13 cellular contexts compared by ENCODE assay signal in genomic region chr7:74429153-74429747, GRCh38. TPM values are rescaled to one million over a fixed set of nuclear protein-coding genes. Genes with fewer than 3 reads are reported as not detected.
A peak's percentile ranks its signal among the peaks of the same experiment; 100 is the strongest.
DNase-seq lines count a peak whose midpoint lies in the region; ATAC-seq and TF ChIP-seq lines count a peak whose summit lies in the region.
"Had no signal": no experiment of that assay in that cellular context is flagged by ENCODE, and none has a peak within 500 bp of the region (broad histone marks: within the 10 kb centered on the region; RNA-seq: fewer than 3 reads in every experiment).

No MANE protein-coding gene starts in this region.

- intact Hi-C loops in transverse colon (cut with DNase I; ENCODE audit: low total_unique reads) (no loop called here), CD14-positive monocyte (cut with micrococcal nuclease) (no loop called here)
- intact Hi-C loops in CD8-positive, alpha-beta T cell (cut with DNase I, micrococcal nuclease), result no loop called here

- H3K18ac ChIP-seq in H9 (ENCODE audit: insufficient read length, low read depth, low read length), result peak overlapping the region; percentile 7

- H3K9me3 Mint-ChIP-seq in H9 (no peaks in the 10 kb centered on the region; a peak in 1 of 5 replicates), WTC11 (no peaks in the 10 kb centered on the region), CD14-positive monocyte (no peaks in the 10 kb centered on the region)
- no peaks in the 10 kb centered on the region for H3K9me3 Mint-ChIP-seq in CD8-positive, alpha-beta T cell

- H3K9me3 ChIP-seq in H9 (ENCODE audit: control insufficient read depth, low read depth, low read length) (no peaks in the 10 kb centered on the region), transverse colon (no peaks in the 10 kb centered on the region)
- no peaks in the 10 kb centered on the region for H3K9me3 ChIP-seq in CD8-positive, alpha-beta T cell (ENCODE audit: low read length)
- H3K9me3 ChIP-seq: neutrophil, tibial artery had no signal

- H3K36me3 ChIP-seq in transverse colon, result no peaks in the 10 kb centered on the region
- no peaks in the 10 kb centered on the region for H3K36me3 ChIP-seq in CD8-positive, alpha-beta T cell (ENCODE audit: insufficient read depth, low read length)
- H3K36me3 ChIP-seq: neutrophil, tibial artery had no signal

- no peak overlapping the region for H3K14ac ChIP-seq in H9 (ENCODE audit: insufficient read depth, low read length)

- CTCF ChIA-PET in WTC11 (lab: Charles Lee), result interaction anchor here (0.8 to 4.7 kb wide), 6 partner anchors 10 to 29 kb away, joined by 3 to 20 read pairs (median 6); no protein-coding TSS in a partner anchor
- CTCF ChIA-PET in CD8-positive, alpha-beta T cell (lab: Charles Lee), result interaction anchor here (0.6 kb wide), 1 partner anchor 28 kb away, joined by 3 read pairs; no protein-coding TSS in a partner anchor

- in situ Hi-C loops in ACHN (cut with HindIII; ENCODE audit: low pct_ligation_motif_present, low pct_unique_long_range_greater_than_20kb, low sequenced_read_pairs) (no loop called here), transverse colon (cut with MboI; ENCODE audit: low pct_ligation_motif_present in 1 of 4, low pct_unique_long_range_greater_than_20kb in 1 of 4, low sequenced_read_pairs in 3 of 4) (loop anchor here in 2 of 4 donors (10.0 to 25.0 kb wide), 3 partner anchors 126 to 258 kb away; no protein-coding TSS in a partner anchor)

- H3K23ac ChIP-seq in H9 (ENCODE audit: insufficient read length, low read depth, low read length), result no peak overlapping the region

- no peak overlapping the region for H3K56ac ChIP-seq in H9 (ENCODE audit: insufficient read length, low read depth, low read length)

- no peak overlapping the region for H3K4ac ChIP-seq in H9 (ENCODE audit: low read depth, low read length)

- TF ChIP-seq POLR2A in transverse colon (IDR thresholded peaks at IDR 0.05), result no peak

- no peak overlapping the region for H2AFZ ChIP-seq in H9 (ENCODE audit: low read length)

- H3K4me3 ChIP-seq in transverse colon, result no peak overlapping the region
- no peak overlapping the region for H3K4me3 ChIP-seq in CD8-positive, alpha-beta T cell (ENCODE audit: low read depth, low read length)
- H3K4me3 ChIP-seq: tibial artery had no signal

- H3K36me3 Mint-ChIP-seq in H9 (ENCODE audit: insufficient read depth in 1 of 3, low read depth in 3 of 3) (no peaks in the 10 kb centered on the region), WTC11 (no peaks in the 10 kb centered on the region), CD14-positive monocyte (no peaks in the 10 kb centered on the region)
- no peaks in the 10 kb centered on the region for H3K36me3 Mint-ChIP-seq in CD8-positive, alpha-beta T cell

- no peak overlapping the region for H4K91ac ChIP-seq in H9 (ENCODE audit: insufficient read length, low read depth, low read length)

- H4K8ac ChIP-seq in H9 (replicated peaks; ENCODE audit: insufficient read length, low read depth, low read length), result no peak overlapping the region

- no peak overlapping the region for H2BK120ac ChIP-seq in H9 (ENCODE audit: low read depth, low read length, poor library complexity, severe bottlenecking)

- H3T11ph ChIP-seq in H9 (ENCODE audit: low read length), result no peak overlapping the region

- H3K27me3 ChIP-seq in H9 (ENCODE audit: insufficient read depth, low read length), result no peaks in the 10 kb centered on the region
- no peaks in the 10 kb centered on the region for H3K27me3 ChIP-seq in transverse colon
- no peaks in the 10 kb centered on the region for H3K27me3 ChIP-seq in CD8-positive, alpha-beta T cell (ENCODE audit: insufficient read depth, low read length)
- H3K27me3 ChIP-seq: neutrophil, tibial artery had no signal

- H3K4me2 ChIP-seq in H9 (ENCODE audit: insufficient read depth, insufficient read length, low read length), result peak overlapping the region; percentile 29

- no peak overlapping the region for H2BK20ac ChIP-seq in H9 (ENCODE audit: low read depth, low read length, poor library complexity, severe bottlenecking)

- WGBS in H9 (ENCODE audit: extremely low coverage, insufficient read length, low lambda C conversion rate), result no CpG with 5 or more reads among the region's 17 CpGs
- 68 to 78% methylated on average over 8 to 17 of the region's 17 CpGs for WGBS in transverse colon (ENCODE audit: low coverage in 1 of 2), 2 donors

- DNase-seq in ACHN (peak; percentile 90), H9 (peak; percentile 84), WTC11 (ENCODE audit: low spot score) (peak; percentile 54), iPS-NIHi7 (ENCODE audit: extremely low spot score) (peak; percentile 63), transverse colon (no peak), CD14-positive monocyte (ENCODE audit: low spot score) (no peak)
- DNase-seq in CD8-positive, alpha-beta T cell, result no peak
- DNase-seq: NCI-H1930, T-helper 17 cell, tibial artery had no signal

- H3K4me1 ChIP-seq in H9 (ENCODE audit: insufficient read depth, low read length) (peaks cover 4% of the 10 kb centered on the region; the same call in 1 of the 2 replicates), transverse colon (no peaks in the 10 kb centered on the region)
- H3K4me1 ChIP-seq in CD8-positive, alpha-beta T cell (ENCODE audit: insufficient read depth, low read length), result no peaks in the 10 kb centered on the region

- H4K5ac ChIP-seq in H9 (ENCODE audit: insufficient read length, low read depth, low read length), result no peak overlapping the region

- TF ChIP-seq EP300 in transverse colon (IDR thresholded peaks at IDR 0.05; ENCODE audit: low read depth), result no peak

- H3K23me2 ChIP-seq in H9 (ENCODE audit: insufficient read length, low read depth, low read length, poor library complexity, severe bottlenecking), result peaks cover 4% of the 10 kb centered on the region

- no peaks in the 10 kb centered on the region for H3K79me1 ChIP-seq in H9 (ENCODE audit: insufficient read depth, low read depth, low read length, poor library complexity, severe bottlenecking)

- H2AK5ac ChIP-seq in H9 (ENCODE audit: insufficient read length, low read length), result no peak overlapping the region

- ATAC-seq in WTC11, result peak; percentile 85
- no peak for ATAC-seq in CD8-positive, alpha-beta T cell
- ATAC-seq in HG02981 (IDR thresholded peaks at IDR 0.05; ENCODE audit: unreplicated experiment), result no peak
- ATAC-seq: T-helper 17 cell had no signal

- H4K20me1 ChIP-seq in H9 (ENCODE audit: control insufficient read depth, insufficient read depth, insufficient read length), result no peaks in the 10 kb centered on the region

- no peak overlapping the region for H2BK15ac ChIP-seq in H9 (ENCODE audit: low read depth, low read length)

- H3K79me2 ChIP-seq in H9 (ENCODE audit: insufficient read depth, low read length), result no peaks in the 10 kb centered on the region

- H3K27ac Mint-ChIP-seq in H9 (peak overlapping the region in 2 of 3 experiments; percentile 62 to 63; a peak in 4 of 7 replicates), WTC11 (no peak overlapping the region; the same call in 1 of the 2 replicates), CD14-positive monocyte (no peak overlapping the region)
- H3K27ac Mint-ChIP-seq in CD8-positive, alpha-beta T cell, result no peak overlapping the region
- H3K27ac Mint-ChIP-seq: T-helper 17 cell had no signal

- H3K4me3 Mint-ChIP-seq in H9 (peak overlapping the region in 1 of 2 experiments; percentile 48; a peak in 2 of 5 replicates), WTC11 (peak overlapping the region; percentile 36), CD14-positive monocyte (no peak overlapping the region)
- no peak overlapping the region for H3K4me3 Mint-ChIP-seq in CD8-positive, alpha-beta T cell
- H3K4me3 Mint-ChIP-seq: T-helper 17 cell had no signal

- no peaks in the 10 kb centered on the region for H3K27me3 Mint-ChIP-seq in H9 (ENCODE audit: low read depth)
- H3K27me3 Mint-ChIP-seq in WTC11 (ENCODE audit: low read depth), result no peaks in the 10 kb centered on the region
- H3K27me3 Mint-ChIP-seq in CD8-positive, alpha-beta T cell (ENCODE audit: low read depth), result no peaks in the 10 kb centered on the region
- H3K27me3 Mint-ChIP-seq in CD14-positive monocyte (ENCODE audit: low read depth in 3 of 3), result peaks cover 2 to 9% (median 3%) of the 10 kb centered on the region in 3 donors
- H3K27me3 Mint-ChIP-seq: T-helper 17 cell had no signal

- H2BK12ac ChIP-seq in H9 (ENCODE audit: insufficient read length, low read depth, low read length), result no peak overlapping the region

- no peak overlapping the region for H2BK5ac ChIP-seq in H9 (ENCODE audit: insufficient read length, low read length)

- POLR2A ChIA-PET in WTC11 (lab: Charles Lee), result interaction anchor here (1.5 kb wide), 1 partner anchor 97 kb away, joined by 7 read pairs; no protein-coding TSS in a partner anchor
- POLR2A ChIA-PET in CD8-positive, alpha-beta T cell (lab: Charles Lee), result interaction anchor here (0.6 kb wide), 1 partner anchor 268 kb away, joined by 3 read pairs; no protein-coding TSS in a partner anchor

- peaks cover 19 to 23% of the 10 kb centered on the region in 2 experiments for H3K4me1 Mint-ChIP-seq in H9
- peaks cover 23% of the 10 kb centered on the region for H3K4me1 Mint-ChIP-seq in WTC11
- no peaks in the 10 kb centered on the region for H3K4me1 Mint-ChIP-seq in CD8-positive, alpha-beta T cell (ENCODE audit: low read depth)
- no peaks in the 10 kb centered on the region for H3K4me1 Mint-ChIP-seq in CD14-positive monocyte
- H3K4me1 Mint-ChIP-seq: T-helper 17 cell had no signal

- no peak for TF ChIP-seq CTCF in H9 (conservative IDR thresholded peaks at IDR 0.05)
- no peak for TF ChIP-seq CTCF in WTC11 (IDR thresholded peaks at IDR 0.05)
- no peak for TF ChIP-seq CTCF in transverse colon (IDR thresholded peaks at IDR 0.05)
- TF ChIP-seq CTCF in CD8-positive, alpha-beta T cell (IDR thresholded peaks at IDR 0.05), result no peak
- TF ChIP-seq CTCF in CD14-positive monocyte (IDR thresholded peaks at IDR 0.05), result no peak

- H3K27ac ChIP-seq in H9 (ENCODE audit: insufficient read length, low read depth, low read length) (no peak overlapping the region), transverse colon (no peak overlapping the region)
- H3K27ac ChIP-seq in CD8-positive, alpha-beta T cell (ENCODE audit: low read depth, low read length), result no peak overlapping the region
- H3K27ac ChIP-seq: HL-60, neutrophil, tibial artery had no signal

- H3K9ac ChIP-seq in H9 (ENCODE audit: extremely low read depth, insufficient read length, low read length), result no peak overlapping the region

TF ChIP-seq in WTC11, 78 proteins besides CTCF, POLR2A, EP300 and RAD21:
- TF ChIP-seq CREB1 (CRISPR knock-in tag; IDR thresholded peaks at IDR 0.05) (no peak), TEAD1 (CRISPR knock-in tag; IDR thresholded peaks at IDR 0.05) (peak; percentile 61; the same call in 1 of the 2 replicates)

RNA-seq across cellular contexts. Expression of gene GTF2IRD1, which starts 24.5 kb away (rescaled TPM):
- 34.3 and 39.9 TPM in 2 replicates for total RNA-seq in H9 (2021)
- total RNA-seq in WTC11 (2021), result 41.6 to 43.5 TPM (median 42.9 TPM) in 3 replicates
- total RNA-seq in transverse colon, result 10 to 100 TPM in 3 of 4 donors, 1 to 10 TPM in 1; 4.6 to 22.4 (median 14.7) TPM
- under 1 TPM in 1 of 2 experiments, not detected in 1; 0.11 TPM for total RNA-seq in CD8-positive, alpha-beta T cell
- not detected for polyA plus RNA-seq in CD14-positive monocyte

Comparison
In these comparisons a context has a peak if more than half of its experiments do, and no peak if none do; other contexts are left out.
1. DNase-seq: peak in ACHN (single experiment), H9 (single experiment), WTC11 (single experiment) and iPS-NIHi7 (single experiment); none in transverse colon (single experiment), CD8-positive, alpha-beta T cell (0 of 7) and CD14-positive monocyte (single experiment).
2. H3K27ac Mint-ChIP-seq: peak in H9 (2 of 3); none in WTC11 (single experiment), CD8-positive, alpha-beta T cell (single experiment) and CD14-positive monocyte (0 of 7).
3. RNA of gene GTF2IRD1, which starts 24.5 kb away (total RNA-seq): 41.6 to 43.5 TPM in WTC11, 34.3 to 39.9 TPM in H9 and 4.6 to 22.4 TPM in transverse colon; 0.11 TPM in CD8-positive, alpha-beta T cell; every median in the first group is over 4 times any median in the second.